ENCODE assay signal across 1 cellular context in the genomic region with DNA sequence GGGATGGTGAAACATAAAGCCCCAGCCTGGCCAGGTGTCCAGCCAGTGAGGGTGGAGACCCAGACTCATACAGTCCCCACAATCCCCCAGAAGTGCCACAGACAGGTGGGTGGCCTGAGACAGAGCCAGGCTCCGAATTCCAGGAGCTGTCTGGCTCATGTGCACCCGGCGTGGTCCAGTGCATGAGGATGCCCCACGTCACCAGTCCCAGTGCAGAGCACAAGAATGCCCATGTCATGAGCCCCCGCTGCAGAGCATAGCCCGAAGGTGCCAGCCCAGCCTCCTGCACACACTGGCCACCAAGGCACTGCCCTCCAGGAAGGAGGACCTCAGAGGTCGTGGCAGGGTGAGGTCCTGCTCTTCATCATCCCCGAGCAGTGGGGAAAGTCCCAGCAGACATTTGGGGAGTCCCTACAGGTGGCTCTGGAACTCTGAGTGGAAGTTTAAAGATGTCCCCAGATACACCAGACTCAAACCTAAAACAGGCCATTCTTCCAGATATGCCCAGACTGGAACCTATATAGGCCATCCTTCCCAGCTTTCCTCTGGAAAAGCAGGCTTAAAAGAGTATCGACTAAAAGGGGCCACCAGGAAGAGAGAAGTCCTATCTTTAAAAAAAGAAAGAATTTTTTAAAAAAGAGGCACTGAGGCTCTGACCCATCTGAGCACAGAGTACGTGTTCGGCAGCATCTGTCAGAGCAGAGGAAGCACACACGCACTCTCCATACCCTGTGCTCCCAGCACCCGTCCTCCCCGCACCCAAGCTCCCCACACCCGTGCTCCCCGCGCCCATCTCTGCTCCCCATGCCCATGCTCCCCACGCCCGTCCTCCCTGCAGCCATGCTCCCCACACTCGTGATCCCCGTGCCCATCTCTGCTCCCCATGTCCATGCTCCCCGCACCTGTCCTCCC.
TF ChIP-seq lines count a peak whose summit lies in the region.

No MANE protein-coding gene starts in this region.

TF ChIP-seq in GM12878, 131 proteins besides CTCF, POLR2A, EP300 and RAD21:
- TF ChIP-seq HDAC6 (IDR thresholded peaks at IDR 0.05; ENCODE audit: unreplicated experiment) (no peak), FOS (IDR thresholded peaks at IDR 0.05; ENCODE audit: borderline replicate concordance, extremely low read depth, insufficient read length) (no peak), RELB (IDR thresholded peaks at IDR 0.05; ENCODE audit: low read depth) (no peak), TCF12 (IDR thresholded peaks at IDR 0.05; ENCODE audit: low read depth, low read length) (peak; percentile 35; the same call in 1 of the 2 replicates)
